1 cellular context compared by ENCODE assay signal in the genomic region with DNA sequence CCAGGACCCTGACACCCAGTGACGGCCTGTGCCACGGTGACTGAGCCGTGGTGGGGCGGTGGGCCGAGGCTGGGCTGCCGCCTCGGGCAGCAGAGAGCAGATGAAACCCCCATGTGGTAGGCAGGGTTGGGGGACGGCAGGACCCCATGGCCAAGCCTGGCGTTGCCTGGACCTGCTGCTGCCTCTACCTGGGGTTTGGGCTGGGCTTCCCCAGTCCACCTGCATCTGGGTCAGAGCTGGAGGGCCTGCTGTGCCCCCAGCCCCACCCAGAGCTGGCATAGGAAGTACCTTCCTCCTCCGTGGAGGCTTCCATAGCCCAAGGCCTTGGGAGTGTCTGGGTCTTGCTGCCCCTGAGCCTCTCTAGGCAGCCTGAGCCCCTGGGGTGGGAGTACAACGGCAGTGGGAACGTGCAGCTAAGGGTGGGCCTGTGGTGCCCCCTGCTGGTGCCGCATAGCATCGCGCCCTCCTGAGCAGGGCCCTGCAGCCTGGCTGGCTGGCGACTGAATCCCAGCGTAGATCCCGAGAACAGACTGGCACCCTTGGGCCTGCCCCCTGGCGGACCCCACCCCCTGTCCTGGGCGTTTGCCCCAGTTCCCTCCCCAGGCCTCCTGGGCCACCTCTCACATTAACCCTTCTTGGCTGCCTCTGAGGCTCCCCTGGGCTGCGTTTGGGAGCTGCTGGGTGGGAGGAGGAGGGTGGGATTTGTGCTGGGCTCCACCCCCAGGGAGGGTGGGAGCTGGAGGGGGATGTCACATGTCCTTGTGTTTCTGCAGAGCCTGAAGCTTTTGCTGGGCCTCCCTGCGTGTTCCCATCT.
TF ChIP-seq lines count a peak whose summit lies in the region.

No MANE protein-coding gene starts in this region.

TF ChIP-seq in HCT116, 20 proteins besides CTCF, POLR2A, EP300 and RAD21:
- TF ChIP-seq CBX3 (IDR thresholded peaks at IDR 0.05; ENCODE audit: low read depth) = no peak
- no peak for TF ChIP-seq EZH2 (IDR thresholded peaks at IDR 0.05)
- no peak for TF ChIP-seq EGR1 (IDR thresholded peaks at IDR 0.05; ENCODE audit: low read depth)
